16 cellular contexts compared by ENCODE assay signal in the genomic region with DNA sequence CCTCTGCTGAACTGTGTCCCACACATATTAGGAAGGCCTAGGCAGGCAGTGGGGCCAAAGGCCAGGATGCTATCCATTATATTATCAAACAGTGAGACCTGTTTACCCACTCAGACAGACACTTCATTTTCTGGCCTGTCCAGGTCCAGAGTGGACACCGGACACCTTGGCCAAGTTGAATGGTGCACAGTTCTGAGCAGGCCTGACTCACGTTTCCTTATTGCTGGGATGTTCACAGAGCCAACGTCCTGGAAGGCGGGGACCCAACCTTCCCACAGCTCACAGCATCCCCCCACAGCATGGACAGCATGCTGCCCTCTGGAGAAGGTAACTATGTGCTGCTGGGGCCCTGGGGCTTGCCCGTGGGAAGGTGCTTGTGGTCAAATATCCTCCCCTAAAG.
"Had no signal": no experiment of that assay in that cellular context is flagged by ENCODE, and none has a peak within 500 bp of the region (broad histone marks: within the 10 kb centered on the region; RNA-seq: fewer than 3 reads in every experiment).

No MANE protein-coding gene starts in this region.

- H3K27ac Mint-ChIP-seq: endodermal cell had no signal

- ATAC-seq: naive thymus-derived CD8-positive, alpha-beta T cell had no signal

- H3K4me3 Mint-ChIP-seq: endodermal cell; naive thymus-derived CD8-positive, alpha-beta T cell had no signal

- DNase-seq: colonic mucosa; effector CD4-positive, alpha-beta T cell; endodermal cell; foreskin melanocyte; hippocampal formation; mammary epithelial cell; naive thymus-derived CD8-positive, alpha-beta T cell; posterior cingulate gyrus; sigmoid colon; stimulated activated CD4-positive, alpha-beta T cell treated with anti-CD3 and anti-CD28 coated beads, Interleukin-2, amount 100 ng/mL, for 24 hours; stimulated activated naive CD4-positive, alpha-beta T cell treated with Interleukin-2 at 50 U/mL for 16 hours; tibial artery; upper lobe of left lung; uterus had no signal

- H3K4me1 ChIP-seq: colonic mucosa, heart left ventricle, sigmoid colon, tibial artery, uterus had no signal

- H3K27me3 ChIP-seq: colonic mucosa, heart left ventricle, sigmoid colon, tibial artery, upper lobe of left lung, uterus had no signal

- H3K27me3 Mint-ChIP-seq: naive thymus-derived CD8-positive, alpha-beta T cell had no signal

- H3K9me3 ChIP-seq: colonic mucosa, heart left ventricle, sigmoid colon, tibial artery, upper lobe of left lung, uterus had no signal

- H3K27ac ChIP-seq: colonic mucosa, heart left ventricle, sigmoid colon, skin epidermis, tibial artery, upper lobe of left lung, uterus had no signal

- H3K36me3 ChIP-seq: colonic mucosa, uterus had no signal

- H3K9me3 Mint-ChIP-seq: endodermal cell; naive thymus-derived CD8-positive, alpha-beta T cell had no signal

- H3K4me3 ChIP-seq: colonic mucosa, heart left ventricle, sigmoid colon, skin epidermis, tibial artery, upper lobe of left lung, uterus had no signal

- H3K4me1 Mint-ChIP-seq: endodermal cell had no signal
